In genomic region chr2:17717666-17718065, GRCh38 we compare ENCODE assay signal across 23 cellular contexts.
"Had no signal": no experiment of that assay in that cellular context is flagged by ENCODE, and none has a peak within 500 bp of the region (broad histone marks: within the 10 kb centered on the region; RNA-seq: fewer than 3 reads in every experiment).

No MANE protein-coding gene starts in this region.

- ATAC-seq: effector memory CD8-positive, alpha-beta T cell; foreskin keratinocyte; gastroesophageal sphincter; heart left ventricle; left colon; left lobe of liver; left ventricle myocardium superior; lower lobe of right lung; naive thymus-derived CD4-positive, alpha-beta T cell; natural killer cell had no signal

- H3K9me3 ChIP-seq: esophagus muscularis mucosa, gastroesophageal sphincter, heart left ventricle, lower lobe of right lung had no signal

- H3K4me3 ChIP-seq: coronary artery, esophagus muscularis mucosa, gastroesophageal sphincter, heart left ventricle, hepatocyte, lower lobe of right lung had no signal

- H3K4me1 ChIP-seq: esophagus muscularis mucosa, foreskin keratinocyte, gastroesophageal sphincter, heart left ventricle, lower lobe of right lung had no signal

- H3K27me3 ChIP-seq: esophagus muscularis mucosa, foreskin keratinocyte, gastroesophageal sphincter, heart left ventricle, hepatocyte had no signal

- H3K27ac ChIP-seq: coronary artery, epithelial cell of prostate, esophagus muscularis mucosa, foreskin keratinocyte, gastroesophageal sphincter, heart left ventricle, hepatocyte, lower lobe of right lung had no signal

- DNase-seq: effector CD8-positive, alpha-beta T cell; effector memory CD8-positive, alpha-beta T cell; endodermal cell; foreskin keratinocyte; heart left ventricle; hypothalamus; immature natural killer cell; islet precursor cell; kidney; kidney glomerular epithelial cell; left colon; left ventricle myocardium superior; lower lobe of right lung; mesenchymal stem cell; midbrain; naive thymus-derived CD4-positive, alpha-beta T cell; natural killer cell had no signal
